Comparison of ENCODE assay signal across 13 cellular contexts in the genomic region with DNA sequence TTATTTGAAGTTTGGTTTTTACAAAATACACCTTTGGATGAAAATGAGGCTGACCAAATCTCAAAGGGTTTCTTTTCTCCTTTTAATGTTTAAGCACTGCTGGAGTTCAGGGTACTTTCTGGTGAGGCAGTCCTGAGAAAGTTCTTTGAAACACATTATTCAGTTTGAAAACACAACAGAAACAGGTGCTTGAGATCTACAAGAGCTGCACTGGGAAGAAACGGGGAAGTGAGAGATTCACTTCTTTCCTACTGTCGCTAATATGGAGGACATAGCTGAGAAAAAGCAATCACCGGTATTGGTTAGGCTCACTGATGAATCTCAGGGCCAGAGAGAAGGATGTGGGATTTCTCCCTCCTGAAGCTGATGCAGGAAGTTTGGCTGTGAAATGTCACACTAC. TPM values are rescaled to one million over a fixed set of nuclear protein-coding genes. Genes with fewer than 3 reads are reported as not detected.
DNase-seq lines count a peak whose midpoint lies in the region; ATAC-seq, FAIRE-seq and TF ChIP-seq lines count a peak whose summit lies in the region.
"Had no signal": no experiment of that assay in that cellular context is flagged by ENCODE, and none has a peak within 500 bp of the region (broad histone marks: within the 10 kb centered on the region; RNA-seq: fewer than 3 reads in every experiment).

No MANE protein-coding gene starts in this region.

- peak; percentile 96 for FAIRE-seq in GM12892 (lab: Jason Lieb, UNC)
- no peak for FAIRE-seq in RCC 7860 (lab: Jason Lieb, UNC)
- FAIRE-seq: endometrium had no signal

- DNase-seq in GM12892 (ENCODE audit: insufficient read length) (no peak), NCI-H146 (lab: John Stamatoyannopoulos, UW) (no peak), NCI-H1092 treated with DMSO at 0.1 percent for 48 hours (lab: John Stamatoyannopoulos, UW) (no peak), NCI-H146 treated with DMSO at 0.1 percent for 48 hours (lab: John Stamatoyannopoulos, UW; ENCODE audit: unreplicated experiment) (no peak), RCC 7860 (ENCODE audit: low spot score) (no peak)
- DNase-seq: activated CD4-positive, alpha-beta memory T cell treated with anti-CD3 and anti-CD28 coated beads for 36 hours; BE2C; naive thymus-derived CD4-positive, alpha-beta T cell; NCI-H2227 treated with DMSO at 0.1 percent for 48 hours had no signal

- TF ChIP-seq POLR2A in GM12892 (IDR thresholded peaks at IDR 0.05; ENCODE audit: low read depth, low read length) = peak; percentile 30; the same call in 1 of the 2 replicates

- peak; percentile 89 for ATAC-seq in GM19463 (IDR thresholded peaks at IDR 0.05; ENCODE audit: unreplicated experiment)
- ATAC-seq in HG02885 (IDR thresholded peaks at IDR 0.05; ENCODE audit: poor library complexity, unreplicated experiment) = peak; percentile 92
- ATAC-seq in HG03575 (IDR thresholded peaks at IDR 0.05; ENCODE audit: extremely low read depth, insufficient number of reproducible peaks, low FRiP score, unreplicated experiment) = peak; percentile 70
- ATAC-seq: naive thymus-derived CD4-positive, alpha-beta T cell had no signal

RNA-seq across cellular contexts. Expression of a gene that starts 22.9 kb away (rescaled TPM):
- 5.6 TPM for polyA plus RNA-seq in GM12892 (2012; ENCODE audit: missing spikeins)
